1 cellular context compared by ENCODE assay signal in genomic region chr3:153161138-153161713, GRCh38.
TF ChIP-seq lines count a peak whose summit lies in the region.

No MANE protein-coding gene starts in this region.

TF ChIP-seq in H1, 55 proteins besides CTCF, POLR2A, EP300 and RAD21 (continued from another document):
- no peak; the same call in 1 of the 2 replicates for TF ChIP-seq POLR2AphosphoS5 (IDR thresholded peaks at IDR 0.05; ENCODE audit: low read depth, low read length)
- TF ChIP-seq ATF2 (IDR thresholded peaks at IDR 0.05; ENCODE audit: low read length) = peak; percentile 23; the same call in 1 of the 2 replicates
- peak; percentile 50 for TF ChIP-seq EGR1 (IDR thresholded peaks at IDR 0.05; ENCODE audit: borderline replicate concordance, low read depth, low read length)
- no peak for TF ChIP-seq JUND (IDR thresholded peaks at IDR 0.05; ENCODE audit: low read length)
- TF ChIP-seq ASH2L (IDR thresholded peaks at IDR 0.05; ENCODE audit: low read length) = no peak
- no peak for TF ChIP-seq NRF1 (IDR thresholded peaks at IDR 0.05; ENCODE audit: low read depth, low read length)
- peak; percentile 57; the same call in 1 of the 2 replicates for TF ChIP-seq TBP (IDR thresholded peaks at IDR 0.05; ENCODE audit: low read depth, low read length)
- TF ChIP-seq BRCA1 (IDR thresholded peaks at IDR 0.05; ENCODE audit: low read depth, low read length) = no peak
- no peak for TF ChIP-seq CREB1 (IDR thresholded peaks at IDR 0.05)
- peak; percentile 38; the same call in 1 of the 2 replicates for TF ChIP-seq CHD2 (IDR thresholded peaks at IDR 0.05; ENCODE audit: low read length)
- TF ChIP-seq GTF2F1 (IDR thresholded peaks at IDR 0.05; ENCODE audit: borderline replicate concordance, low read depth, low read length) = no peak
- TF ChIP-seq CHD7 (IDR thresholded peaks at IDR 0.05; ENCODE audit: insufficient replicate concordance, low read length) = no peak
- no peak for TF ChIP-seq JUN (IDR thresholded peaks at IDR 0.05; ENCODE audit: low read depth, low read length)
- TF ChIP-seq USF2 (IDR thresholded peaks at IDR 0.05; ENCODE audit: low read length) = no peak
- TF ChIP-seq BCL11A (IDR thresholded peaks at IDR 0.05; ENCODE audit: low read depth in 2 of 2, low read length in 2 of 2) = no peak
- no peak for TF ChIP-seq EZH2 (IDR thresholded peaks at IDR 0.05; ENCODE audit: low read depth, low read length, severe bottlenecking)
- peak; percentile 12; the same call in 1 of the 2 replicates for TF ChIP-seq PHF8 (conservative IDR thresholded peaks at IDR 0.05; ENCODE audit: low read depth, low read length)
- TF ChIP-seq MAFK (IDR thresholded peaks at IDR 0.05; ENCODE audit: low read depth, low read length) = no peak
- TF ChIP-seq SP1 (IDR thresholded peaks at IDR 0.05; ENCODE audit: low read depth, low read length) = peak; percentile 97
- TF ChIP-seq BACH1 (IDR thresholded peaks at IDR 0.05; ENCODE audit: low read length) = peak; percentile 53
- TF ChIP-seq SP4 (IDR thresholded peaks at IDR 0.05; ENCODE audit: low read length) = 0 out of 2 replicates have a peak, but pooled peaks have one; percentile 21
- TF ChIP-seq SIX5 (IDR thresholded peaks at IDR 0.05; ENCODE audit: low read depth, low read length) = no peak
- TF ChIP-seq MAX (IDR thresholded peaks at IDR 0.05) = peak; percentile 48; the same call in 1 of the 2 replicates
- TF ChIP-seq ZNF274 (IDR thresholded peaks at IDR 0.05; ENCODE audit: borderline replicate concordance, extremely low read depth, low read length) = no peak
- no peak for TF ChIP-seq KDM4A (IDR thresholded peaks at IDR 0.05; ENCODE audit: low read depth, low read length, severe bottlenecking)
- TF ChIP-seq KDM5A (IDR thresholded peaks at IDR 0.05; ENCODE audit: low read length) = no peak
- peak in 1 of 2 experiments; percentile 10; a peak in 3 of 4 replicates for TF ChIP-seq SIN3A (conservative IDR thresholded peaks at IDR 0.05 in 1 of 2, IDR thresholded peaks at IDR 0.05 in 1 of 2; ENCODE audit: low read depth in 1 of 2, low read length in 2 of 2)
- no peak for TF ChIP-seq HDAC6 (IDR thresholded peaks at IDR 0.05; ENCODE audit: low read depth, low read length)
- 0 out of 4 replicates have a peak, but pooled peaks have one; percentile 3 to 15 for TF ChIP-seq HDAC2 (IDR thresholded peaks at IDR 0.05; ENCODE audit: borderline replicate concordance in 1 of 2, low read depth in 2 of 2, low read length in 2 of 2)
- TF ChIP-seq CEBPB (IDR thresholded peaks at IDR 0.05; ENCODE audit: low read depth, low read length) = peak; percentile 4; the same call in 1 of the 2 replicates
- TF ChIP-seq POU5F1 (IDR thresholded peaks at IDR 0.05; ENCODE audit: low read depth, low read length) = no peak
- no peak for TF ChIP-seq SUZ12 (IDR thresholded peaks at IDR 0.05; ENCODE audit: low read length)
- TF ChIP-seq GABPA (IDR thresholded peaks at IDR 0.05; ENCODE audit: borderline replicate concordance, insufficient read depth, low read length) = no peak
- TF ChIP-seq NANOG (IDR thresholded peaks at IDR 0.05; ENCODE audit: insufficient read depth, low read depth, low read length, poor library complexity, severe bottlenecking) = no peak
- TF ChIP-seq SP2 (IDR thresholded peaks at IDR 0.05; ENCODE audit: low read length) = peak; percentile 32; the same call in 1 of the 2 replicates
- no peak for TF ChIP-seq CBX8 (IDR thresholded peaks at IDR 0.05; ENCODE audit: borderline replicate concordance, low read depth, low read length)
- no peak for TF ChIP-seq SRF (IDR thresholded peaks at IDR 0.05; ENCODE audit: low read depth, low read length)
- no peak for TF ChIP-seq RBBP5 (IDR thresholded peaks at IDR 0.05; ENCODE audit: borderline replicate concordance, low read depth, low read length)
- no peak for TF ChIP-seq RNF2 (IDR thresholded peaks at IDR 0.05; ENCODE audit: borderline replicate concordance, low read depth, low read length, missing control alignments, poor library complexity, severe bottlenecking)
- TF ChIP-seq SAP30 (IDR thresholded peaks at IDR 0.05; ENCODE audit: insufficient read depth, insufficient replicate concordance, low read length) = no peak
- no peak for TF ChIP-seq SIRT6 (IDR thresholded peaks at IDR 0.05; ENCODE audit: low read length)
- no peak for TF ChIP-seq ATF3 (IDR thresholded peaks at IDR 0.05; ENCODE audit: insufficient read depth, low read depth, low read length)
- 0 out of 2 replicates have a peak, but pooled peaks have one; percentile 14 for TF ChIP-seq TCF12 (IDR thresholded peaks at IDR 0.05; ENCODE audit: low read depth, low read length)
- TF ChIP-seq CHD1 (IDR thresholded peaks at IDR 0.05; ENCODE audit: low read depth, low read length) = no peak
- no peak for TF ChIP-seq TEAD4 (IDR thresholded peaks at IDR 0.05; ENCODE audit: low read depth, low read length)
- no peak for TF ChIP-seq FOSL1 (IDR thresholded peaks at IDR 0.05; ENCODE audit: insufficient read depth, low read depth, low read length)
- TF ChIP-seq YY1 (IDR thresholded peaks at IDR 0.05; ENCODE audit: low read depth, low read length) = peak; percentile 19; the same call in 1 of the 2 replicates
- no peak for TF ChIP-seq RFX5 (IDR thresholded peaks at IDR 0.05; ENCODE audit: borderline replicate concordance, low read depth, low read length)
- TF ChIP-seq RXRA (IDR thresholded peaks at IDR 0.05; ENCODE audit: insufficient read depth, low read depth, low read length) = no peak
- no peak for TF ChIP-seq CBX5 (IDR thresholded peaks at IDR 0.05; ENCODE audit: low read depth, low read length)
TF ChIP-seq in H1: peak in this region for 16.
